ENCODE assay signal across 21 cellular contexts in genomic region chr13:90700340-90700739, GRCh38.
"Had no signal": no experiment of that assay in that cellular context is flagged by ENCODE, and none has a peak within 500 bp of the region (broad histone marks: within the 10 kb centered on the region; RNA-seq: fewer than 3 reads in every experiment).

No MANE protein-coding gene starts in this region.

- H3K27ac ChIP-seq: coronary artery, dorsolateral prefrontal cortex, esophagus muscularis mucosa, foreskin keratinocyte, heart right ventricle, left lung, lower lobe of right lung had no signal

- ATAC-seq: foreskin keratinocyte, heart right ventricle, left cardiac atrium, left lung, left ventricle myocardium superior, lower lobe of right lung had no signal

- H3K27me3 ChIP-seq: dorsolateral prefrontal cortex, esophagus muscularis mucosa, foreskin keratinocyte, heart right ventricle, left lung had no signal

- H3K4me3 ChIP-seq: coronary artery, dorsolateral prefrontal cortex, esophagus muscularis mucosa, heart right ventricle, left lung, lower lobe of right lung had no signal

- H3K4me1 ChIP-seq: esophagus muscularis mucosa, foreskin keratinocyte, heart right ventricle, left lung, lower lobe of right lung had no signal

- H3K36me3 ChIP-seq: esophagus muscularis mucosa, heart right ventricle, left lung, lower lobe of right lung had no signal

- H3K9me3 ChIP-seq: esophagus muscularis mucosa, left lung, lower lobe of right lung had no signal

- FAIRE-seq: colon, endothelial cell of umbilical vein, frontal cortex, islet of Langerhans, keratinocyte had no signal

- DNase-seq: dermis blood vessel endothelial cell; dorsolateral prefrontal cortex; effector CD4-positive, alpha-beta T cell; effector memory CD4-positive, alpha-beta T cell; foreskin keratinocyte; glutamatergic neuron; heart right ventricle; hippocampal formation; left cardiac atrium; left lung; left ventricle myocardium superior; lower lobe of right lung; mesendoderm; midbrain had no signal
